Comparison of ENCODE assay signal across 23 cellular contexts in the genomic region with DNA sequence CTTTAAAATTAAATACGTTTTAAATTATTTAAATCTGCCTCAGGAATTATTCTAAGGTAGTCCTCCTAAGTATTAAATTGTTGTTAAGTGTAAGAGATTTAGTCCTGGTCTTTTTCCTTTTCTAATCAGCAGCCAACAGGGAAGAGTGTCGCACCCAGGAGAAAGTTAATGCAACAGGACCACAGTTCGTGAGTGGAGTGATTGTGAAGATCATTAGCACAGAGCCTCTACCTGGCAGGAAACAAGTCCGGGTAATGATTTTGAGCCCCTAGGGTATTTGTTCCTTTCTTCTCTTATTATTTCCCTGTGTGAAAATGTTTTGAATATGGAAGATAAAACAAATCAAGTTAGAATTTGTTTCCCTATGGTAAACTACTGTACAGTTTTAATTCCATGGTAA.
"Had no signal": no experiment of that assay in that cellular context is flagged by ENCODE, and none has a peak within 500 bp of the region (broad histone marks: within the 10 kb centered on the region; RNA-seq: fewer than 3 reads in every experiment).

No MANE protein-coding gene starts in this region.

- DNase-seq: activated CD4-positive, alpha-beta memory T cell treated with anti-CD3 and anti-CD28 coated beads, Interleukin-2, amount 10 ng/mL, durations not matched to agents 7 days and 5 days; activated CD4-positive, alpha-beta T cell treated with anti-CD3 and anti-CD28 coated beads, Interleukin-2, amount 10 ng/mL, durations not matched to agents 24 days and 14 days; activated effector memory CD4-positive, alpha-beta T cell treated with anti-CD3 and anti-CD28 coated beads, Interleukin-2, amount 50 U/mL, for 16 hours; anterior cingulate cortex; body of pancreas; caudate nucleus; effector memory CD8-positive, alpha-beta T cell; foreskin fibroblast; heart right ventricle; kidney; lower lobe of right lung; naive thymus-derived CD8-positive, alpha-beta T cell; ovary; psoas muscle; spleen; stimulated activated CD4-positive, alpha-beta T cell treated with anti-CD3 and anti-CD28 coated beads, Interleukin-4, amount 100 ng/mL, for 4 hours; stimulated activated naive CD8-positive, alpha-beta T cell treated with anti-CD3 and anti-CD28 coated beads, Interleukin-15, Interleukin-2, amounts not matched to agents 100 U/mL and 50 U/mL, for 24 hours; T1000; upper lobe of left lung had no signal

- H3K36me3 ChIP-seq: ovary had no signal

- H3K27me3 Mint-ChIP-seq: activated CD4-positive, alpha-beta memory T cell treated with anti-CD3 and anti-CD28 coated beads, Interleukin-2, amount 10 ng/mL, durations not matched to agents 7 days and 5 days; activated CD4-positive, alpha-beta T cell treated with anti-CD3 and anti-CD28 coated beads, Interleukin-2, amount 10 ng/mL, durations not matched to agents 24 days and 14 days; activated naive CD4-positive, alpha-beta T cell treated with anti-CD3 and anti-CD28 coated beads, Interleukin-2, amount 50 U/mL, for 24 hours; dendritic cell treated with granulocyte-macrophage colony-stimulating factor and Interleukin-4, amounts not matched to agents 40 ng/mL and 50 ng/mL, for 4 days; effector memory CD8-positive, alpha-beta T cell; naive thymus-derived CD8-positive, alpha-beta T cell had no signal

- H3K27ac Mint-ChIP-seq: activated CD4-positive, alpha-beta memory T cell treated with anti-CD3 and anti-CD28 coated beads, Interleukin-2, amount 10 ng/mL, durations not matched to agents 7 days and 5 days; activated CD4-positive, alpha-beta T cell treated with anti-CD3 and anti-CD28 coated beads, Interleukin-2, amount 10 ng/mL, durations not matched to agents 24 days and 14 days; activated naive CD4-positive, alpha-beta T cell treated with anti-CD3 and anti-CD28 coated beads, Interleukin-2, amount 50 U/mL, for 24 hours; dendritic cell treated with granulocyte-macrophage colony-stimulating factor and Interleukin-4, amounts not matched to agents 40 ng/mL and 50 ng/mL, for 4 days; effector memory CD8-positive, alpha-beta T cell; naive thymus-derived CD8-positive, alpha-beta T cell had no signal

- H3K9me3 ChIP-seq: body of pancreas, heart right ventricle, lower lobe of right lung, ovary, psoas muscle, right atrium auricular region, spleen, upper lobe of left lung had no signal

- H3K4me1 Mint-ChIP-seq: activated CD4-positive, alpha-beta memory T cell treated with anti-CD3 and anti-CD28 coated beads, Interleukin-2, amount 10 ng/mL, durations not matched to agents 7 days and 5 days; activated CD4-positive, alpha-beta T cell treated with anti-CD3 and anti-CD28 coated beads, Interleukin-2, amount 10 ng/mL, durations not matched to agents 24 days and 14 days; activated naive CD4-positive, alpha-beta T cell treated with anti-CD3 and anti-CD28 coated beads, Interleukin-2, amount 50 U/mL, for 24 hours; naive thymus-derived CD8-positive, alpha-beta T cell had no signal

- H3K4me3 ChIP-seq: body of pancreas, heart right ventricle, lower lobe of right lung, ovary, psoas muscle, right atrium auricular region, spleen, upper lobe of left lung had no signal

- H3K9me3 Mint-ChIP-seq: activated CD4-positive, alpha-beta memory T cell treated with anti-CD3 and anti-CD28 coated beads, Interleukin-2, amount 10 ng/mL, durations not matched to agents 7 days and 5 days; activated CD4-positive, alpha-beta T cell treated with anti-CD3 and anti-CD28 coated beads, Interleukin-2, amount 10 ng/mL, durations not matched to agents 24 days and 14 days; activated naive CD4-positive, alpha-beta T cell treated with anti-CD3 and anti-CD28 coated beads, Interleukin-2, amount 50 U/mL, for 24 hours; dendritic cell treated with granulocyte-macrophage colony-stimulating factor and Interleukin-4, amounts not matched to agents 40 ng/mL and 50 ng/mL, for 4 days; effector memory CD8-positive, alpha-beta T cell; naive thymus-derived CD8-positive, alpha-beta T cell had no signal

- H3K4me3 Mint-ChIP-seq: activated CD4-positive, alpha-beta memory T cell treated with anti-CD3 and anti-CD28 coated beads, Interleukin-2, amount 10 ng/mL, durations not matched to agents 7 days and 5 days; activated CD4-positive, alpha-beta T cell treated with anti-CD3 and anti-CD28 coated beads, Interleukin-2, amount 10 ng/mL, durations not matched to agents 24 days and 14 days; activated naive CD4-positive, alpha-beta T cell treated with anti-CD3 and anti-CD28 coated beads, Interleukin-2, amount 50 U/mL, for 24 hours; dendritic cell treated with granulocyte-macrophage colony-stimulating factor and Interleukin-4, amounts not matched to agents 40 ng/mL and 50 ng/mL, for 4 days; effector memory CD8-positive, alpha-beta T cell; naive thymus-derived CD8-positive, alpha-beta T cell had no signal

- H3K4me1 ChIP-seq: body of pancreas, lower lobe of right lung, psoas muscle, right atrium auricular region, spleen, upper lobe of left lung had no signal

- H3K27me3 ChIP-seq: body of pancreas, heart right ventricle, right atrium auricular region, spleen, upper lobe of left lung had no signal

- H3K27ac ChIP-seq: body of pancreas, epithelial cell of prostate, heart right ventricle, lower lobe of right lung, ovary, psoas muscle, right atrium auricular region, spleen, upper lobe of left lung had no signal
